In genomic region chr11:1570896-1571759, GRCh38 we compare ENCODE assay signal across 1 cellular context.
TF ChIP-seq lines count a peak whose summit lies in the region.

No MANE protein-coding gene starts in this region.

TF ChIP-seq in K562, 482 proteins besides CTCF, POLR2A, EP300 and RAD21:
- TF ChIP-seq HOMEZ (CRISPR knock-in tag; IDR thresholded peaks at IDR 0.05) (no peak), ZNF764 (CRISPR knock-in tag; IDR thresholded peaks at IDR 0.05; ENCODE audit: low read depth) (no peak), ZBTB40 (IDR thresholded peaks at IDR 0.05) (no peak), ZBTB40 (CRISPR knock-in tag; IDR thresholded peaks at IDR 0.05) (no peak), ZNF217 (CRISPR knock-in tag; IDR thresholded peaks at IDR 0.05) (no peak), ARID1B (IDR thresholded peaks at IDR 0.05) (no peak), SUPT5H (IDR thresholded peaks at IDR 0.05) (no peak), NFATC3 (IDR thresholded peaks at IDR 0.05) (no peak), ZBTB17 (CRISPR knock-in tag; IDR thresholded peaks at IDR 0.05) (no peak), ZNF146 (CRISPR knock-in tag; IDR thresholded peaks at IDR 0.05; ENCODE audit: unreplicated experiment) (no peak), ZBTB7A (IDR thresholded peaks at IDR 0.05; ENCODE audit: borderline replicate concordance, control insufficient read depth, low read depth, low read length) (peak; percentile 16; the same call in 1 of the 2 replicates), MCM5 (IDR thresholded peaks at IDR 0.05; ENCODE audit: low read depth) (no peak), ZNF311 (CRISPR knock-in tag; IDR thresholded peaks at IDR 0.05) (no peak), JUN (IDR thresholded peaks at IDR 0.05; ENCODE audit: borderline replicate concordance, low read depth, low read length) (no peak), JUN (CRISPR knock-in tag; IDR thresholded peaks at IDR 0.05; ENCODE audit: borderline replicate concordance) (no peak), RFX1 (IDR thresholded peaks at IDR 0.05) (no peak), ESRRB (CRISPR knock-in tag; IDR thresholded peaks at IDR 0.05; ENCODE audit: borderline replicate concordance) (no peak), ZFX (CRISPR knock-in tag; IDR thresholded peaks at IDR 0.05) (peak; percentile 59), ATF7 (IDR thresholded peaks at IDR 0.05) (no peak), ZNF263 (CRISPR knock-in tag; IDR thresholded peaks at IDR 0.05; ENCODE audit: borderline replicate concordance) (0 out of 2 replicates have a peak, but pooled peaks have one; percentile 43), ZNF165 (CRISPR knock-in tag; IDR thresholded peaks at IDR 0.05; ENCODE audit: borderline replicate concordance) (no peak), STAT5B (CRISPR knock-in tag; IDR thresholded peaks at IDR 0.05) (no peak), PHB2 (IDR thresholded peaks at IDR 0.05; ENCODE audit: low read depth) (no peak), RBM17 (IDR thresholded peaks at IDR 0.05; ENCODE audit: borderline replicate concordance, low read depth, low read length) (no peak), ZNF431 (CRISPR knock-in tag; IDR thresholded peaks at IDR 0.05) (no peak), RBFOX2 (IDR thresholded peaks at IDR 0.05; ENCODE audit: low read depth, low read length) (peak; percentile 52; the same call in 1 of the 2 replicates), MTA3 (IDR thresholded peaks at IDR 0.05; ENCODE audit: borderline replicate concordance) (no peak), ZKSCAN3 (CRISPR knock-in tag; IDR thresholded peaks at IDR 0.05) (no peak), NRF1 (conservative IDR thresholded peaks at IDR 0.05 in 1 of 2, IDR thresholded peaks at IDR 0.05 in 1 of 2) (no peak), ZNF740 (CRISPR knock-in tag; IDR thresholded peaks at IDR 0.05) (peak; percentile 77), ZNF740 (tag; IDR thresholded peaks at IDR 0.05) (peak in 1 of 2 experiments; percentile 9; a peak in 1 of 4 replicates), MAFF (IDR thresholded peaks at IDR 0.05; ENCODE audit: low read length) (no peak)
- TF ChIP-seq, protein P1, sequence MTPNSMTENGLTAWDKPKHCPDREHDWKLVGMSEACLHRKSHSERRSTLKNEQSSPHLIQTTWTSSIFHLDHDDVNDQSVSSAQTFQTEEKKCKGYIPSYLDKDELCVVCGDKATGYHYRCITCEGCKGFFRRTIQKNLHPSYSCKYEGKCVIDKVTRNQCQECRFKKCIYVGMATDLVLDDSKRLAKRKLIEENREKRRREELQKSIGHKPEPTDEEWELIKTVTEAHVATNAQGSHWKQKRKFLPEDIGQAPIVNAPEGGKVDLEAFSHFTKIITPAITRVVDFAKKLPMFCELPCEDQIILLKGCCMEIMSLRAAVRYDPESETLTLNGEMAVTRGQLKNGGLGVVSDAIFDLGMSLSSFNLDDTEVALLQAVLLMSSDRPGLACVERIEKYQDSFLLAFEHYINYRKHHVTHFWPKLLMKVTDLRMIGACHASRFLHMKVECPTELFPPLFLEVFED (CRISPR knock-in tag; conservative IDR thresholded peaks at IDR 0.05) = no peak
- TF ChIP-seq, protein P2, sequence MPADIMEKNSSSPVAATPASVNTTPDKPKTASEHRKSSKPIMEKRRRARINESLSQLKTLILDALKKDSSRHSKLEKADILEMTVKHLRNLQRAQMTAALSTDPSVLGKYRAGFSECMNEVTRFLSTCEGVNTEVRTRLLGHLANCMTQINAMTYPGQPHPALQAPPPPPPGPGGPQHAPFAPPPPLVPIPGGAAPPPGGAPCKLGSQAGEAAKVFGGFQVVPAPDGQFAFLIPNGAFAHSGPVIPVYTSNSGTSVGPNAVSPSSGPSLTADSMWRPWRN (IDR thresholded peaks at IDR 0.05; ENCODE audit: low read depth) = no peak
- TF ChIP-seq, protein P3, sequence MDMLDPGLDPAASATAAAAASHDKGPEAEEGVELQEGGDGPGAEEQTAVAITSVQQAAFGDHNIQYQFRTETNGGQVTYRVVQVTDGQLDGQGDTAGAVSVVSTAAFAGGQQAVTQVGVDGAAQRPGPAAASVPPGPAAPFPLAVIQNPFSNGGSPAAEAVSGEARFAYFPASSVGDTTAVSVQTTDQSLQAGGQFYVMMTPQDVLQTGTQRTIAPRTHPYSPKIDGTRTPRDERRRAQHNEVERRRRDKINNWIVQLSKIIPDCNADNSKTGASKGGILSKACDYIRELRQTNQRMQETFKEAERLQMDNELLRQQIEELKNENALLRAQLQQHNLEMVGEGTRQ (CRISPR knock-in tag; IDR thresholded peaks at IDR 0.05) = no peak
- TF ChIP-seq, protein P4, sequence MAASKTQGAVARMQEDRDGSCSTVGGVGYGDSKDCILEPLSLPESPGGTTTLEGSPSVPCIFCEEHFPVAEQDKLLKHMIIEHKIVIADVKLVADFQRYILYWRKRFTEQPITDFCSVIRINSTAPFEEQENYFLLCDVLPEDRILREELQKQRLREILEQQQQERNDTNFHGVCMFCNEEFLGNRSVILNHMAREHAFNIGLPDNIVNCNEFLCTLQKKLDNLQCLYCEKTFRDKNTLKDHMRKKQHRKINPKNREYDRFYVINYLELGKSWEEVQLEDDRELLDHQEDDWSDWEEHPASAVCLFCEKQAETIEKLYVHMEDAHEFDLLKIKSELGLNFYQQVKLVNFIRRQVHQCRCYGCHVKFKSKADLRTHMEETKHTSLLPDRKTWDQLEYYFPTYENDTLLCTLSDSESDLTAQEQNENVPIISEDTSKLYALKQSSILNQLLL (CRISPR knock-in tag; IDR thresholded peaks at IDR 0.05; ENCODE audit: borderline replicate concordance) = no peak
- TF ChIP-seq, protein P5, sequence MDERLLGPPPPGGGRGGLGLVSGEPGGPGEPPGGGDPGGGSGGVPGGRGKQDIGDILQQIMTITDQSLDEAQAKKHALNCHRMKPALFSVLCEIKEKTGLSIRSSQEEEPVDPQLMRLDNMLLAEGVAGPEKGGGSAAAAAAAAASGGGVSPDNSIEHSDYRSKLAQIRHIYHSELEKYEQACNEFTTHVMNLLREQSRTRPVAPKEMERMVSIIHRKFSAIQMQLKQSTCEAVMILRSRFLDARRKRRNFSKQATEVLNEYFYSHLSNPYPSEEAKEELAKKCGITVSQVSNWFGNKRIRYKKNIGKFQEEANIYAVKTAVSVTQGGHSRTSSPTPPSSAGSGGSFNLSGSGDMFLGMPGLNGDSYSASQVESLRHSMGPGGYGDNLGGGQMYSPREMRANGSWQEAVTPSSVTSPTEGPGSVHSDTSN (CRISPR knock-in tag; IDR thresholded peaks at IDR 0.05; ENCODE audit: low read depth) = no peak
- TF ChIP-seq, protein P5 (tag; conservative IDR thresholded peaks at IDR 0.05; ENCODE audit: low read depth) = no peak
